Comparison of ENCODE assay signal across 7 cellular contexts in genomic region chr5:97543158-97543557, GRCh38.
"Had no signal": no experiment of that assay in that cellular context is flagged by ENCODE, and none has a peak within 500 bp of the region (broad histone marks: within the 10 kb centered on the region; RNA-seq: fewer than 3 reads in every experiment).

No MANE protein-coding gene starts in this region.

- H3K4me3 Mint-ChIP-seq: HFFc6 had no signal

- H3K9me3 Mint-ChIP-seq: HFFc6 had no signal

- H3K27ac Mint-ChIP-seq: HFFc6 had no signal

- H3K27ac ChIP-seq: HL-60 had no signal

- H3K36me3 ChIP-seq: HAP-1 had no signal

- H3K9me3 ChIP-seq: HAP-1 had no signal

- DNase-seq: GOT3, H7, HFFc6, IMR-90 had no signal

- ATAC-seq: HCT116 had no signal

- H3K4me3 ChIP-seq: HAP-1 had no signal
